Comparison of ENCODE assay signal across 8 cellular contexts in genomic region chr1:173190101-173190895, GRCh38. TPM values are rescaled to one million over a fixed set of nuclear protein-coding genes. Genes with fewer than 3 reads are reported as not detected.
DNase-seq lines count a peak whose midpoint lies in the region; ATAC-seq and TF ChIP-seq lines count a peak whose summit lies in the region.

No MANE protein-coding gene starts in this region.

- no peaks in the 10 kb centered on the region for H3K36me3 ChIP-seq in mucosa of descending colon (ENCODE audit: low read depth)
- no peaks in the 10 kb centered on the region for H3K36me3 ChIP-seq in WERI-Rb-1

- H3K27me3 ChIP-seq in WERI-Rb-1 (ENCODE audit: insufficient read depth, low read depth, severe bottlenecking) = no peaks in the 10 kb centered on the region

- TF ChIP-seq CTCF in mucosa of descending colon (IDR thresholded peaks at IDR 0.05) (no peak), WERI-Rb-1 (IDR thresholded peaks at IDR 0.05; ENCODE audit: low read depth, low read length) (no peak)

- H3K27ac ChIP-seq in WERI-Rb-1 = no peak overlapping the region

- no peaks in the 10 kb centered on the region for H3K9me3 ChIP-seq in mucosa of descending colon
- H3K9me3 ChIP-seq in WERI-Rb-1 (ENCODE audit: severe bottlenecking) = no peaks in the 10 kb centered on the region

- DNase-seq in GM04504 (ENCODE audit: low read depth) (peak; percentile 46), NCI-H774 (lab: John Stamatoyannopoulos, UW) (peak; percentile 93), epidermal melanocyte (ENCODE audit: insufficient read length, low spot score) (peak; percentile 76), mucosa of descending colon (peak; percentile 59 to 87 (median 67)), NCI-H2107 treated with DMSO at 0.1 percent for 48 hours (lab: John Stamatoyannopoulos, UW; ENCODE audit: unreplicated experiment) (no peak), WERI-Rb-1 (no peak), NOMO-1 treated with dmso at 0.1 percent for 144 hours (lab: John Stamatoyannopoulos, UW; ENCODE audit: unreplicated experiment) (no peak), retina (no peak)

- peaks cover 7% of the 10 kb centered on the region for H3K4me1 ChIP-seq in mucosa of descending colon (ENCODE audit: low read depth)

- H3K4me3 ChIP-seq in mucosa of descending colon (no peak overlapping the region), WERI-Rb-1 (ENCODE audit: low read depth, low read length) (no peak overlapping the region)

- peak; percentile 90 for ATAC-seq in mucosa of descending colon

- intact Hi-C loops in mucosa of descending colon (cut with DNase I, micrococcal nuclease) = no loop called here

RNA-seq across cellular contexts. Expression of gene TNFSF4, which starts 16.8 kb away (rescaled TPM):
- 1 to 10 TPM in 1 of 3 donors, under 1 TPM in 2; 0.82 to 2.1 (median 0.89) TPM for total RNA-seq in mucosa of descending colon

Comparison
In these comparisons a context has a peak if more than half of its experiments do, and no peak if none do; other contexts are left out.
1. DNase-seq: peak in GM04504 (single experiment), NCI-H774 (single experiment), epidermal melanocyte (single experiment) and mucosa of descending colon (3 of 3); none in NCI-H2107 treated with DMSO at 0.1 percent for 48 hours (single experiment), WERI-Rb-1 (single experiment), NOMO-1 treated with dmso at 0.1 percent for 144 hours (single experiment) and retina (single experiment).